ENCODE assay signal across 8 cellular contexts in genomic region chr3:52238193-52238760, GRCh38. TPM values are rescaled to one million over a fixed set of nuclear protein-coding genes. Genes with fewer than 3 reads are reported as not detected.
DNase-seq lines count a peak whose midpoint lies in the region; ATAC-seq and TF ChIP-seq lines count a peak whose summit lies in the region.

No MANE protein-coding gene starts in this region.

- peaks cover 73% of the 10 kb centered on the region for H3K4me1 ChIP-seq in mononuclear cell (ENCODE audit: insufficient read depth, low read length)

- H3K9me3 ChIP-seq in MG63, result no peaks in the 10 kb centered on the region
- H3K9me3 ChIP-seq in mononuclear cell (ENCODE audit: low read depth, low read length), result no peaks in the 10 kb centered on the region

- peaks cover 7% of the 10 kb centered on the region for H3K36me3 ChIP-seq in MG63

- DNase-seq in DMS53 (lab: John Stamatoyannopoulos, UW) (peak; percentile 31), DMS53 treated with DMSO at 0.1 percent for 48 hours (lab: John Stamatoyannopoulos, UW; ENCODE audit: unreplicated experiment) (no peak), MG63 (peak; percentile 25), cardiac fibroblast (ENCODE audit: low read depth in 2 of 2) (no peak), NCI-H2081 (lab: John Stamatoyannopoulos, UW) (no peak), A172 (ENCODE audit: low spot score) (no peak)

- H3K4me3 ChIP-seq in MG63 (peak overlapping the region; percentile 76), cardiac fibroblast (replicated peaks in 1 of 2; ENCODE audit: low read depth in 2 of 2, low read length in 2 of 2) (peak overlapping the region; percentile 90 to 92), mononuclear cell (ENCODE audit: low read length) (peak overlapping the region; percentile 93)

- ATAC-seq in HG03342 (IDR thresholded peaks at IDR 0.05; ENCODE audit: unreplicated experiment), result no peak

- H3K27me3 ChIP-seq in MG63 (no peaks in the 10 kb centered on the region), mononuclear cell (ENCODE audit: insufficient read depth, low read length) (no peaks in the 10 kb centered on the region)

- TF ChIP-seq CTCF in cardiac fibroblast (IDR thresholded peaks at IDR 0.05; ENCODE audit: low read depth, low read length), result no peak

RNA-seq across cellular contexts. Expression of gene TWF2, which starts 0.7 kb away (rescaled TPM):
- 37.4 and 100 TPM in 2 replicates for total RNA-seq in MG63 (2014; rRNA removed; shearing (Covaris generic); ENCODE audit: low replicate concordance)
- total RNA-seq in mononuclear cell, result 70.5 TPM
- 93.0 and 94.6 TPM in 2 replicates for total RNA-seq in A172 (2014; rRNA removed; shearing (Covaris generic))

RNA-seq across cellular contexts. Expression of gene PPM1M, which starts 7.3 kb away (rescaled TPM):
- 7.9 and 16.2 TPM in 2 replicates for total RNA-seq in MG63 (2014; rRNA removed; shearing (Covaris generic); ENCODE audit: low replicate concordance)
- total RNA-seq in mononuclear cell, result 31.2 TPM
- total RNA-seq in A172 (2014; rRNA removed; shearing (Covaris generic)), result 15.6 and 19.5 TPM in 2 replicates

RNA-seq across cellular contexts. Expression of gene TLR9, which starts 12.8 kb away (rescaled TPM):
- not detected in 2 replicates for total RNA-seq in MG63 (2014; rRNA removed; shearing (Covaris generic); ENCODE audit: low replicate concordance)
- total RNA-seq in mononuclear cell, result 0.21 TPM
- total RNA-seq in A172 (2014; rRNA removed; shearing (Covaris generic)), result not detected in 2 replicates

RNA-seq across cellular contexts. Expression of gene WDR82, which starts 40.2 kb away (rescaled TPM):
- 27.6 and 40.0 TPM in 2 replicates for total RNA-seq in MG63 (2014; rRNA removed; shearing (Covaris generic); ENCODE audit: low replicate concordance)
- total RNA-seq in mononuclear cell, result 85.5 TPM
- 42.0 and 46.2 TPM in 2 replicates for total RNA-seq in A172 (2014; rRNA removed; shearing (Covaris generic))

RNA-seq across cellular contexts. Expression of gene ALAS1, which starts 40.3 kb away (rescaled TPM):
- total RNA-seq in MG63 (2014; rRNA removed; shearing (Covaris generic); ENCODE audit: low replicate concordance), result 33.7 and 34.0 TPM in 2 replicates
- 20.4 TPM for total RNA-seq in mononuclear cell
- 60.1 and 66.9 TPM in 2 replicates for total RNA-seq in A172 (2014; rRNA removed; shearing (Covaris generic))

Comparison
In these comparisons a context has a peak if more than half of its experiments do, and no peak if none do; other contexts are left out.
1. DNase-seq: peak in DMS53 (single experiment) and MG63 (single experiment); none in DMS53 treated with DMSO at 0.1 percent for 48 hours (single experiment), cardiac fibroblast (0 of 2), NCI-H2081 (0 of 2) and A172 (single experiment).
2. Peak in every context shown above with its lines, with median percentiles within 50 percentile points of each other: H3K4me3 ChIP-seq.